33 cellular contexts compared by ENCODE assay signal in genomic region chr6:43448916-43449315, GRCh38. TPM values are rescaled to one million over a fixed set of nuclear protein-coding genes. Genes with fewer than 3 reads are reported as not detected.
"Had no signal": no experiment of that assay in that cellular context is flagged by ENCODE, and none has a peak within 500 bp of the region (broad histone marks: within the 10 kb centered on the region; RNA-seq: fewer than 3 reads in every experiment).

No MANE protein-coding gene starts in this region.

- H3K4me1 Mint-ChIP-seq: activated CD4-positive, alpha-beta T cell treated with anti-CD3 and anti-CD28 coated beads, Interleukin-2, amount 10 ng/mL, durations not matched to agents 24 days and 14 days had no signal

- DNase-seq: activated CD4-positive, alpha-beta T cell treated with anti-CD3 and anti-CD28 coated beads for 1 hour; activated CD4-positive, alpha-beta T cell treated with anti-CD3 and anti-CD28 coated beads, Interleukin-2, amount 10 ng/mL, durations not matched to agents 24 days and 14 days; activated CD4-positive, alpha-beta T cell treated with anti-CD3 and anti-CD28 coated beads, Interleukin-2, amount 50 U/mL, for 48 hours; activated CD4-positive, CD25-positive, alpha-beta regulatory T cell; activated CD8-positive, alpha-beta T cell treated with anti-CD3 and anti-CD28 coated beads, Interleukin-2, amount 10 ng/mL, durations not matched to agents 7 days and 5 days; activated effector memory CD4-positive, alpha-beta T cell treated with Interleukin-2 at 50 U/mL for 16 hours; activated naive CD8-positive, alpha-beta T cell treated with anti-CD3 and anti-CD28 coated beads, Interleukin-2, amount 50 U/mL, for 24 hours; activated T-cell treated with anti-CD3 and anti-CD28 coated beads, Interleukin-2, amount 50 U/mL, for 48 hours; brain microvascular endothelial cell; central memory CD4-positive, alpha-beta T cell; MM.1S; MV-4-11; NCI-H1092; NCI-H1436 treated with DMSO at 0.1 percent for 48 hours; NCI-H1694 treated with DMSO at 0.1 percent for 48 hours; NCI-H2029; NCI-H345; NCI-H524 treated with DMSO at 0.1 percent for 48 hours; NK-92 treated with Interleukin-12 subunit alpha and Interleukin-12 subunit beta, amount 100 ng/mL, for 24 hours; PC-3; Peyer's patch; RPMI8226; SIG-M5; T-cell; T-helper 2 cell; T-helper 9 cell; WERI-Rb-1 had no signal

- ATAC-seq: activated CD8-positive, alpha-beta T cell treated with anti-CD3 and anti-CD28 coated beads, Interleukin-2, amount 10 ng/mL, durations not matched to agents 7 days and 5 days; activated naive CD8-positive, alpha-beta T cell treated with anti-CD3 and anti-CD28 coated beads, Interleukin-2, amount 50 U/mL, for 24 hours; PC-3; Right ventricle myocardium inferior; SK-N-SH treated with all-trans-retinoic acid at 6 μM for 48 hours; T-cell had no signal

- H3K4me3 Mint-ChIP-seq: activated CD4-positive, alpha-beta T cell treated with anti-CD3 and anti-CD28 coated beads, Interleukin-2, amount 10 ng/mL, durations not matched to agents 24 days and 14 days; activated CD8-positive, alpha-beta T cell treated with anti-CD3 and anti-CD28 coated beads, Interleukin-2, amount 10 ng/mL, durations not matched to agents 7 days and 5 days; activated naive CD8-positive, alpha-beta T cell; activated naive CD8-positive, alpha-beta T cell treated with anti-CD3 and anti-CD28 coated beads, Interleukin-2, amount 50 U/mL, for 24 hours; T-cell had no signal

- H3K9me3 Mint-ChIP-seq: activated CD4-positive, alpha-beta T cell treated with anti-CD3 and anti-CD28 coated beads, Interleukin-2, amount 10 ng/mL, durations not matched to agents 24 days and 14 days; activated naive CD8-positive, alpha-beta T cell treated with anti-CD3 and anti-CD28 coated beads, Interleukin-2, amount 50 U/mL, for 24 hours; T-cell had no signal

- H3K27ac Mint-ChIP-seq: activated CD4-positive, alpha-beta T cell treated with anti-CD3 and anti-CD28 coated beads, Interleukin-2, amount 10 ng/mL, durations not matched to agents 24 days and 14 days; activated CD8-positive, alpha-beta T cell treated with anti-CD3 and anti-CD28 coated beads, Interleukin-2, amount 10 ng/mL, durations not matched to agents 7 days and 5 days; activated naive CD8-positive, alpha-beta T cell; activated naive CD8-positive, alpha-beta T cell treated with anti-CD3 and anti-CD28 coated beads, Interleukin-2, amount 50 U/mL, for 24 hours; T-cell had no signal

- H3K27me3 Mint-ChIP-seq: activated naive CD8-positive, alpha-beta T cell; activated naive CD8-positive, alpha-beta T cell treated with anti-CD3 and anti-CD28 coated beads, Interleukin-2, amount 50 U/mL, for 24 hours; T-cell had no signal

- H3K27ac ChIP-seq: brain microvascular endothelial cell, KMS-11, Peyer's patch, WERI-Rb-1 had no signal

RNA-seq across cellular contexts. Expression of gene DLK2, which starts 6.4 kb away (rescaled TPM):
- total RNA-seq: activated CD8-positive, alpha-beta T cell treated with anti-CD3 and anti-CD28 coated beads, Interleukin-2, amount 10 ng/mL, durations not matched to agents 7 days and 5 days; aorta; NCI-H460; Peyer's patch had no signal
